ENCODE assay signal across 9 cellular contexts in genomic region chr2:88614497-88615157, GRCh38.
DNase-seq lines count a peak whose midpoint lies in the region; ATAC-seq lines count a peak whose summit lies in the region.
"Had no signal": no experiment of that assay in that cellular context is flagged by ENCODE, and none has a peak within 500 bp of the region (broad histone marks: within the 10 kb centered on the region; RNA-seq: fewer than 3 reads in every experiment).

No MANE protein-coding gene starts in this region.

- no peaks in the 10 kb centered on the region for H3K9me3 Mint-ChIP-seq in effector memory CD8-positive, alpha-beta T cell

- H3K27ac Mint-ChIP-seq in effector memory CD8-positive, alpha-beta T cell = no peak overlapping the region

- no peak overlapping the region for H3K4me3 Mint-ChIP-seq in effector memory CD8-positive, alpha-beta T cell

- no peak for DNase-seq in effector memory CD8-positive, alpha-beta T cell
- DNase-seq in NOMO-1 (lab: John Stamatoyannopoulos, UW; ENCODE audit: unreplicated experiment in 2 of 2) (no peak), activated gamma-delta T cell (lab: John Stamatoyannopoulos, UW) (no peak), NCI-H1417 (lab: John Stamatoyannopoulos, UW) (no peak)
- no peak for DNase-seq in activated CD4-positive, alpha-beta T cell treated with anti-CD3 and anti-CD28 coated beads, Interleukin-2, amount 50 U/mL, for 48 hours

- H3K36me3 Mint-ChIP-seq in effector memory CD8-positive, alpha-beta T cell (ENCODE audit: insufficient read depth) = peaks cover 11% of the 10 kb centered on the region

- peak; percentile 64 for ATAC-seq in GM18519 (IDR thresholded peaks at IDR 0.05; ENCODE audit: low FRiP score, unreplicated experiment)
- ATAC-seq in GM21515 (IDR thresholded peaks at IDR 0.05; ENCODE audit: unreplicated experiment) = peak; percentile 75
- peak; percentile 72 for ATAC-seq in HG03108 (IDR thresholded peaks at IDR 0.05; ENCODE audit: unreplicated experiment)
- peak; percentile 22 for ATAC-seq in effector memory CD8-positive, alpha-beta T cell (replicated peaks)
- ATAC-seq: HCT116 had no signal

- peaks cover 10 to 19% of the 10 kb centered on the region in 2 donors for H3K4me1 Mint-ChIP-seq in effector memory CD8-positive, alpha-beta T cell (ENCODE audit: low read depth in 2 of 2)

- H3K27me3 Mint-ChIP-seq in effector memory CD8-positive, alpha-beta T cell = no peaks in the 10 kb centered on the region

Comparison
In these comparisons a context has a peak if more than half of its experiments do, and no peak if none do; other contexts are left out.
1. ATAC-seq: peak in every context shown above with its lines; median percentile 75 in GM21515; 72 in HG03108; 64 in GM18519; 22 in effector memory CD8-positive, alpha-beta T cell.